Comparison of ENCODE assay signal across 1 cellular context in genomic region chr11:71379722-71380121, GRCh38.
TF ChIP-seq lines count a peak whose summit lies in the region.

No MANE protein-coding gene starts in this region.

TF ChIP-seq in WTC11, 78 proteins besides CTCF, POLR2A, EP300 and RAD21 (continued from another document):
- TF ChIP-seq ZNF425 (CRISPR knock-in tag; conservative IDR thresholded peaks at IDR 0.05), result no peak
- no peak for TF ChIP-seq MYBL2 (CRISPR knock-in tag; IDR thresholded peaks at IDR 0.05)
- TF ChIP-seq, protein P1, sequence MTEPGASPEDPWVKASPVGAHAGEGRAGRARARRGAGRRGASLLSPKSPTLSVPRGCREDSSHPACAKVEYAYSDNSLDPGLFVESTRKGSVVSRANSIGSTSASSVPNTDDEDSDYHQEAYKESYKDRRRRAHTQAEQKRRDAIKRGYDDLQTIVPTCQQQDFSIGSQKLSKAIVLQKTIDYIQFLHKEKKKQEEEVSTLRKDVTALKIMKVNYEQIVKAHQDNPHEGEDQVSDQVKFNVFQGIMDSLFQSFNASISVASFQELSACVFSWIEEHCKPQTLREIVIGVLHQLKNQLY (CRISPR knock-in tag; IDR thresholded peaks at IDR 0.05), result no peak
- TF ChIP-seq, protein P2, sequence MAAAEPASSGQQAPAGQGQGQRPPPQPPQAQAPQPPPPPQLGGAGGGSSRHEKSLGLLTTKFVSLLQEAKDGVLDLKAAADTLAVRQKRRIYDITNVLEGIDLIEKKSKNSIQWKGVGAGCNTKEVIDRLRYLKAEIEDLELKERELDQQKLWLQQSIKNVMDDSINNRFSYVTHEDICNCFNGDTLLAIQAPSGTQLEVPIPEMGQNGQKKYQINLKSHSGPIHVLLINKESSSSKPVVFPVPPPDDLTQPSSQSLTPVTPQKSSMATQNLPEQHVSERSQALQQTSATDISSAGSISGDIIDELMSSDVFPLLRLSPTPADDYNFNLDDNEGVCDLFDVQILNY (CRISPR knock-in tag; IDR thresholded peaks at IDR 0.05), result no peak
- TF ChIP-seq ZBTB21 (CRISPR knock-in tag; IDR thresholded peaks at IDR 0.05; ENCODE audit: borderline replicate concordance), result no peak
- TF ChIP-seq SMAD3 (CRISPR knock-in tag; IDR thresholded peaks at IDR 0.05; ENCODE audit: borderline replicate concordance), result no peak
- TF ChIP-seq, protein P3, sequence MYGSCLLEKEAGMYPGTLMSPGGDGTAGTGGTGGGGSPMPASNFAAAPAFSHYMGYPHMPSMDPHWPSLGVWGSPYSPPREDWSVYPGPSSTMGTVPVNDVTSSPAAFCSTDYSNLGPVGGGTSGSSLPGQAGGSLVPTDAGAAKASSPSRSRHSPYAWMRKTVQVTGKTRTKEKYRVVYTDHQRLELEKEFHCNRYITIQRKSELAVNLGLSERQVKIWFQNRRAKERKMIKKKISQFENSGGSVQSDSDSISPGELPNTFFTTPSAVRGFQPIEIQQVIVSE (CRISPR knock-in tag; IDR thresholded peaks at IDR 0.05; ENCODE audit: borderline replicate concordance), result no peak
- TF ChIP-seq NR1H2 (CRISPR knock-in tag; IDR thresholded peaks at IDR 0.05), result no peak
- TF ChIP-seq IRF2 (CRISPR knock-in tag; IDR thresholded peaks at IDR 0.05; ENCODE audit: borderline replicate concordance, low read depth), result no peak
